Comparison of ENCODE assay signal across 20 cellular contexts in the genomic region with DNA sequence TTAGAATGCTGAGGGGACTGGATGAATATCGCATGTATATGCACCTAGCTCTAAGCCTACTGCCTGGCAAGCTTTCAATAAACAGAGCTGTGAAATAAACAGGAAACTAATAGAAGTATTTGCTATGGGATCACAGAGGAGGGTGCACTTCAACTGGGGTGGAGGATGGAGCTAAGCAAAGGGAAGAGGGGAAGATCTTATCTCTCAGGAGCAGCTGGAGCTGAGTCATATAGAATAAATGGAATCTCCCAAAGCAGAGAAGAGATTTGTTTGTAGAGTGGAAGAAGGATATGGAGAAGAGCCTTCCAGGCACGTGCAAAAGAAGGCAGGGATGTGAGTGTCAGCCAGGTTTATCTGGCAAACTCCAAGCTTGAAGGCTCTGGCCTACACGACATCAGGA. TPM values are rescaled to one million over a fixed set of nuclear protein-coding genes. Genes with fewer than 3 reads are reported as not detected.
"Had no signal": no experiment of that assay in that cellular context is flagged by ENCODE, and none has a peak within 500 bp of the region (broad histone marks: within the 10 kb centered on the region; RNA-seq: fewer than 3 reads in every experiment).

No MANE protein-coding gene starts in this region.

- H3K79me2 ChIP-seq: hepatocyte had no signal

- H3K27me3 ChIP-seq: ascending aorta, hepatocyte, ovary had no signal

- H2AFZ ChIP-seq: hepatocyte had no signal

- H3K9me3 ChIP-seq: ascending aorta, mucosa of descending colon, ovary, stomach, thoracic aorta, upper lobe of right lung had no signal

- H3K4me2 ChIP-seq: hepatocyte had no signal

- H3K4me1 ChIP-seq: ascending aorta, stomach, upper lobe of right lung had no signal

- ATAC-seq: activated CD4-positive, alpha-beta T cell treated with anti-CD3 and anti-CD28 coated beads for 36 hours; left lobe of liver; mucosa of descending colon; naive thymus-derived CD4-positive, alpha-beta T cell; upper lobe of right lung had no signal

- H3K27ac ChIP-seq: ascending aorta, hepatocyte, ovary, stomach, thoracic aorta, upper lobe of right lung had no signal

- DNase-seq: activated CD4-positive, alpha-beta memory T cell treated with anti-CD3 and anti-CD28 coated beads for 36 hours; activated CD4-positive, alpha-beta T cell treated with anti-CD3 and anti-CD28 coated beads for 36 hours; activated naive CD4-positive, alpha-beta T cell treated with anti-CD3 and anti-CD28 coated beads, Interleukin-2, amount 10 ng/mL, durations not matched to agents 7 days and 5 days; activated T-cell treated with anti-CD3 and anti-CD28 coated beads, Interleukin-2, amount 50 U/mL, for 24 hours; dermis blood vessel endothelial cell; erythroblast; islet precursor cell; mucosa of descending colon; naive thymus-derived CD4-positive, alpha-beta T cell; ovary; stimulated activated CD4-positive, alpha-beta T cell treated with anti-CD3 and anti-CD28 coated beads, Interleukin-12 subunit alpha, Interleukin-12 subunit beta, amount 100 ng/mL, for 4 hours; stimulated activated CD4-positive, alpha-beta T cell treated with anti-CD3 and anti-CD28 coated beads, Interleukin-2, amount 100 ng/mL, for 24 hours; stomach; upper lobe of right lung had no signal

- H3K36me3 ChIP-seq: ascending aorta, ovary, stomach, thoracic aorta, upper lobe of right lung had no signal

- H3K4me3 ChIP-seq: ascending aorta, hepatocyte, mucosa of descending colon, ovary, stomach, thoracic aorta, upper lobe of right lung had no signal

RNA-seq across cellular contexts. Expression of a gene that starts 17.0 kb away (rescaled TPM):
- total RNA-seq: activated CD4-positive, alpha-beta memory T cell treated with anti-CD3 and anti-CD28 coated beads for 36 hours; activated CD4-positive, alpha-beta T cell treated with anti-CD3 and anti-CD28 coated beads for 36 hours; ascending aorta; chondrocyte; dermis blood vessel endothelial cell; hepatocyte; left lobe of liver; lung microvascular endothelial cell; mucosa of descending colon; naive thymus-derived CD4-positive, alpha-beta T cell; ovary; thoracic aorta; upper lobe of right lung had no signal
- polyA plus RNA-seq: hepatocyte; naive thymus-derived CD4-positive, alpha-beta T cell; ovary had no signal
